Comparison of ENCODE assay signal across 30 cellular contexts in genomic region chr2:222949690-222950323, GRCh38.
"Had no signal": no experiment of that assay in that cellular context is flagged by ENCODE, and none has a peak within 500 bp of the region (broad histone marks: within the 10 kb centered on the region; RNA-seq: fewer than 3 reads in every experiment).

No MANE protein-coding gene starts in this region.

- FAIRE-seq: keratinocyte, pancreas, TTC549 had no signal

- H3K4me3 ChIP-seq: adrenal gland, pancreas, prostate gland, sigmoid colon, spleen, tibial nerve had no signal

- H3K27me3 ChIP-seq: adrenal gland, pancreas, sigmoid colon, spleen, tibial nerve had no signal

- H3K4me1 ChIP-seq: adrenal gland, pancreas, prostate gland, spleen had no signal

- H3K27ac ChIP-seq: adrenal gland, neutrophil, pancreas, prostate gland, spleen, tibial nerve, VCaP had no signal

- H3K9me3 ChIP-seq: adrenal gland, neutrophil, pancreas, prostate gland, sigmoid colon, spleen, tibial nerve had no signal

- H3K36me3 ChIP-seq: adrenal gland, neutrophil, pancreas, prostate gland, sigmoid colon, spleen, tibial nerve had no signal

- DNase-seq: activated CD4-positive, alpha-beta T cell treated with anti-CD3 and anti-CD28 coated beads for 4 hours; activated CD4-positive, alpha-beta T cell treated with anti-CD3 and anti-CD28 coated beads, Interleukin-2, amount 50 U/mL, for 48 hours; activated CD8-positive, alpha-beta memory T cell treated with anti-CD3 and anti-CD28 coated beads, Interleukin-2, amount 50 U/mL, for 4 hours; activated effector memory CD4-positive, alpha-beta T cell treated with anti-CD3 and anti-CD28 coated beads, Interleukin-2, amount 50 U/mL, for 16 hours; activated naive CD4-positive, alpha-beta T cell treated with anti-CD3 and anti-CD28 coated beads for 36 hours; activated naive CD8-positive, alpha-beta T cell treated with anti-CD3 and anti-CD28 coated beads for 36 hours; activated T-cell treated with anti-CD3 and anti-CD28 coated beads, Interleukin-2, amount 50 U/mL, for 1 hour; adrenal gland; aorta; caudate nucleus; endodermal cell; foreskin fibroblast; head of caudate nucleus; hippocampal formation; left cardiac atrium; left ventricle myocardium superior; naive B cell; nephron progenitor cell; pancreas; retina; sigmoid colon; spleen; stimulated activated naive CD4-positive, alpha-beta T cell treated with Interleukin-2 at 50 U/mL for 16 hours had no signal

- ATAC-seq: esophagus mucosa, left cardiac atrium, left ventricle myocardium superior, pancreas had no signal
